In genomic region chr5:7983433-7983832, GRCh38 we compare ENCODE assay signal across 1 cellular context.
TF ChIP-seq lines count a peak whose summit lies in the region.

No MANE protein-coding gene starts in this region.

TF ChIP-seq in HepG2, 621 proteins besides CTCF, POLR2A, EP300 and RAD21:
- TF ChIP-seq ZNF782 (CRISPR knock-in tag; IDR thresholded peaks at IDR 0.05; ENCODE audit: borderline replicate concordance): no peak
- TF ChIP-seq PHF5A (CRISPR knock-in tag; IDR thresholded peaks at IDR 0.05; ENCODE audit: low read depth, unreplicated experiment): no peak
- TF ChIP-seq PCBP1 (IDR thresholded peaks at IDR 0.05; ENCODE audit: borderline replicate concordance, low read depth, low read length): no peak
- no peak for TF ChIP-seq XBP1 (CRISPR knock-in tag; IDR thresholded peaks at IDR 0.05)
- no peak for TF ChIP-seq NR2F2 (IDR thresholded peaks at IDR 0.05; ENCODE audit: borderline replicate concordance, low read depth)
- TF ChIP-seq ESRRA (CRISPR knock-in tag; IDR thresholded peaks at IDR 0.05; ENCODE audit: low read depth): no peak
- TF ChIP-seq KAT8 (CRISPR knock-in tag; IDR thresholded peaks at IDR 0.05): no peak
TF ChIP-seq in HepG2: peak in this region for 0.
